In the genomic region with DNA sequence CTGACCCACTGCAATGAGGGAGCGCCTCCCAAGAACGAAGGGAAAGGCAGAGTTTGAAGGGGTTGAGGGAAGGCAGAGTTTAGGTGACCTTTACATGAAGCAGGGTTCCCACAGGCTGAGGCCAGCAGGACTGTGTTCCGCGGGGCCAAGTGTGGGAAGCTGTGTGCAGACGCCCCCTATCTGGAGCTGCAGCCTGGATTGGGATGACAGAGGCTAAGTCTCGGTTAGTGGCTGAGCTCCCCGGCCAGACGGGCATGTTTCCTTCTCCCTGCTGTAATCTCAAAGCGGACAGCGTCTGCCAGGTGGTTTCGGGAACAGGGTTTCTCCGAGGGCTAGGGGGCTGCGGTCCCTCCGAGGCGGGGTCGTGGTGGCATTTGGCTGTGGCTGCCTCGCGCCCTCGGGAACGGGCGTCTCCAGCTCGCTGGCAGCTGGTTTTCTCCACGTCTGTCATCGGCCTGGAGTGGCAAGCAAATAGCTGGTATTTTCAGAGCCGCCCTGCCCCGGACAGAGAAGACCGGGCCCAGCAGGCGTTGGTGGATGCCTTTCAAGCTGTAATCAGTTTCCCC, we compare ENCODE assay signal across 8 cellular contexts. TPM values are rescaled to one million over a fixed set of nuclear protein-coding genes. Genes with fewer than 3 reads are reported as not detected.
DNase-seq lines count a peak whose midpoint lies in the region; ATAC-seq and TF ChIP-seq lines count a peak whose summit lies in the region.

No MANE protein-coding gene starts in this region.

- WGBS in adrenal gland, 4 donors: 5 to 16% (median 10%) methylated on average over 6 to 28 of the region's 28 CpGs
- WGBS in heart left ventricle, 4 donors: 3 to 4% (median 4%) methylated on average over 25 to 28 of the region's 28 CpGs

- no peaks in the 10 kb centered on the region for H3K9me3 ChIP-seq in adrenal gland (replicated peaks in 1 of 3)
- H3K9me3 ChIP-seq in heart left ventricle: peaks cover 0 to 5% (median 0%) of the 10 kb centered on the region in 12 donors

- DNase-seq in AG04449 (ENCODE audit: low read depth, low spot score) (no peak), GM12865 (ENCODE audit: low read depth) (peak; percentile 18), NCI-H69 (lab: John Stamatoyannopoulos, UW) (peak; percentile 76), adrenal gland (peak; percentile 49 to 82 (median 62)), heart left ventricle (peak; percentile 75 to 87 (median 84)), occipital lobe (lab: John Stamatoyannopoulos, UW) (peak; percentile 55)

- H3K4me3 ChIP-seq in AG04449 (ENCODE audit: low read depth, low read length) (peak overlapping the region; percentile 95), GM12865 (ENCODE audit: low read depth, low read length) (peak overlapping the region; percentile 89), adrenal gland (peak overlapping the region in 2 of 4 donors; percentile 83 to 95), heart left ventricle (peak overlapping the region; percentile 72 to 99 (median 92))

- ATAC-seq in HG03045 (IDR thresholded peaks at IDR 0.05; ENCODE audit: unreplicated experiment): peak; percentile 18
- peak; percentile 49 to 83 (median 79) for ATAC-seq in heart left ventricle
- no peak for ATAC-seq in HG03469 (IDR thresholded peaks at IDR 0.05; ENCODE audit: unreplicated experiment)

- TF ChIP-seq CTCF in AG04449 (IDR thresholded peaks at IDR 0.05; ENCODE audit: insufficient read depth, low read length, missing control alignments) (peak; percentile 80), GM12865 (IDR thresholded peaks at IDR 0.05; ENCODE audit: insufficient read depth, low read depth, low read length, missing control alignments) (peak; percentile 11), adrenal gland (IDR thresholded peaks at IDR 0.05) (peak in 5 of 6 experiments; percentile 19 to 39 (median 33)), heart left ventricle (IDR thresholded peaks at IDR 0.05) (peak; percentile 28 to 79 (median 56))

- H3K4me1 ChIP-seq in adrenal gland (replicated peaks in 1 of 2) (peaks cover 21 to 29% of the 10 kb centered on the region in 2 donors), heart left ventricle (peaks cover 0 to 51% (median 25%) of the 10 kb centered on the region in 12 donors)

- H3K27ac ChIP-seq in adrenal gland: peak overlapping the region in 4 of 5 donors; percentile 72 to 94 (median 84)
- H3K27ac ChIP-seq in heart left ventricle: peak overlapping the region; percentile 86 to 99 (median 96)

- CTCF ChIA-PET in AG04449 (lab: Yijun Ruan, JAX): interaction anchor here (0.6 to 4.2 kb wide), 27 partner anchors 8 to 1880 kb away, joined by 3 to 23 read pairs (median 5); a partner anchor contains a TSS

- intact Hi-C loops in adrenal gland (cut with DNase I): no loop called here
- intact Hi-C loops in heart left ventricle (cut with DNase I): loop anchor here in 9 of 10 donors (1.0 to 10.0 kb wide), 7 partner anchors 20 to 252 kb away; a partner anchor contains a TSS

- H3K27me3 ChIP-seq in adrenal gland (no peaks in the 10 kb centered on the region), heart left ventricle (no peaks in the 10 kb centered on the region)

- TF ChIP-seq POLR2A in adrenal gland (IDR thresholded peaks at IDR 0.05) (no peak), heart left ventricle (IDR thresholded peaks at IDR 0.05) (no peak)

- POLR2A ChIA-PET in AG04449 (lab: Yijun Ruan, JAX): interaction anchor here (0.7 to 2.2 kb wide), 9 partner anchors 10 to 114 kb away, joined by 3 to 12 read pairs (median 3); no protein-coding TSS in a partner anchor

- H3K36me3 ChIP-seq in adrenal gland (replicated peaks in 1 of 2) (no peaks in the 10 kb centered on the region), heart left ventricle (no peaks in the 10 kb centered on the region)

RNA-seq across cellular contexts. Expression of a gene that starts 0.7 kb away (rescaled TPM):
- total RNA-seq in adrenal gland: 100 to 1,000 TPM in 3 of 8 donors, 10 to 100 TPM in 5; 39.2 to 118 (median 82.9) TPM
- polyA plus RNA-seq in adrenal gland: 10 to 100 TPM; 15.7 to 80.0 (median 35.9) TPM
- total RNA-seq in heart left ventricle: 100 to 1,000 TPM; 172 to 450 (median 233) TPM
- polyA plus RNA-seq in heart left ventricle: 100 to 1,000 TPM; 144 to 227 TPM
- 72.1 TPM for total RNA-seq in occipital lobe

RNA-seq across cellular contexts. Expression of a gene that starts 51.7 kb away (rescaled TPM):
- total RNA-seq in adrenal gland: 100 to 1,000 TPM in 5 of 8 donors, 10 to 100 TPM in 3; 51.0 to 120 (median 107) TPM
- 100 to 1,000 TPM in 2 of 3 donors, 10 to 100 TPM in 1; 30.9 to 260 (median 153) TPM for polyA plus RNA-seq in adrenal gland
- total RNA-seq in heart left ventricle: 100 to 1,000 TPM in 3 of 9 donors, 10 to 100 TPM in 6; 58.7 to 139 (median 86.7) TPM
- 100 to 1,000 TPM; 131 to 200 TPM for polyA plus RNA-seq in heart left ventricle
- 43.7 TPM for total RNA-seq in occipital lobe

Comparison
In these comparisons a context has a peak if more than half of its experiments do, and no peak if none do; other contexts are left out.
1. CTCF ChIP-seq: peak in every context shown above with its lines; median percentile 80 in AG04449; 56 in heart left ventricle; 33 in adrenal gland; 11 in GM12865.
2. intact Hi-C loops: an anchor here in heart left ventricle (1.0 to 10.0 kb wide); none called in adrenal gland.